ENCODE assay signal across 1 cellular context in the genomic region with DNA sequence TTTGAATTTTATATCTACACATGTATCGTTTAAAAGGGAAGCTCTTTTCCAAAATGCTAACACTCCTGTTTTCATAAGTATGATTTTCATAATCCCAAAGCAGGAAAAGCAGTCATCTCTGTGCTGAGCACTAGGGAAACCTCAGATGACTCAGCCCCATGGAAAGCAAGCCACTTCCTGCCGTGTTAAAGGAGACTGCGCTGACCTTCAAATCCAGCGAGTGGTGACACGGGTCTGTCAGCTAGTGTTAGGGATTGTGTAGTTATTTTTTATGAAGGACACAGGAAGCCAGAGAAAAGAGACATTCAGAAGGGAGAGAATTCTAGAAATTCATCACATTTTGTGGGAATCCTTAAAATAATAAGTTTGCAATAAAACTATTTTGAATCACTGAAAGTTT.
TF ChIP-seq lines count a peak whose summit lies in the region.

No MANE protein-coding gene starts in this region.

TF ChIP-seq in K562, 482 proteins besides CTCF, POLR2A, EP300 and RAD21 (continued from another document and continues in another):
- TF ChIP-seq NFRKB (IDR thresholded peaks at IDR 0.05; ENCODE audit: low read depth) (0 out of 2 replicates have a peak, but pooled peaks have one; percentile 26), RCOR1 (IDR thresholded peaks at IDR 0.05; ENCODE audit: borderline replicate concordance in 1 of 2, low read depth in 2 of 2, low read length in 2 of 2) (peak in 1 of 2 experiments; percentile 31; a peak in 1 of 4 replicates), FOSL1 (tag; conservative IDR thresholded peaks at IDR 0.05) (peak; percentile 92), NFE2 (IDR thresholded peaks at IDR 0.05; ENCODE audit: low read depth) (peak; percentile 82), KLF6 (CRISPR knock-in tag; IDR thresholded peaks at IDR 0.05; ENCODE audit: borderline replicate concordance) (no peak), ESRRB (CRISPR knock-in tag; IDR thresholded peaks at IDR 0.05; ENCODE audit: borderline replicate concordance) (no peak), JUND (IDR thresholded peaks at IDR 0.05; ENCODE audit: borderline replicate concordance, low read depth, low read length) (peak; percentile 93), JUND (tag; IDR thresholded peaks at IDR 0.05; ENCODE audit: borderline replicate concordance, low read depth, low read length) (peak; percentile 88; the same call in 2 of the 3 replicates), DDX20 (tag; IDR thresholded peaks at IDR 0.05; ENCODE audit: low read depth) (peak; percentile 19; the same call in 1 of the 2 replicates), MEIS2 (IDR thresholded peaks at IDR 0.05; ENCODE audit: partially characterized antibody) (peak; percentile 56), ZKSCAN8 (CRISPR knock-in tag; IDR thresholded peaks at IDR 0.05) (no peak), SMARCE1 (IDR thresholded peaks at IDR 0.05) (peak; percentile 59; the same call in 1 of the 2 replicates), SMARCA4 (IDR thresholded peaks at IDR 0.05) (peak; percentile 57), NR2C2 (CRISPR knock-in tag; IDR thresholded peaks at IDR 0.05) (no peak), NR2C2 (tag; IDR thresholded peaks at IDR 0.05) (peak; percentile 52; the same call in 1 of the 2 replicates), ARNT (IDR thresholded peaks at IDR 0.05) (no peak), NFATC3 (IDR thresholded peaks at IDR 0.05) (no peak), LEF1 (IDR thresholded peaks at IDR 0.05) (peak; percentile 29; the same call in 1 of the 2 replicates), ARID1B (IDR thresholded peaks at IDR 0.05) (peak; percentile 60; the same call in 1 of the 2 replicates), GATAD2B (IDR thresholded peaks at IDR 0.05; ENCODE audit: borderline replicate concordance) (0 out of 2 replicates have a peak, but pooled peaks have one; percentile 22), PTTG1 (tag; IDR thresholded peaks at IDR 0.05; ENCODE audit: low read depth) (0 out of 2 replicates have a peak, but pooled peaks have one; percentile 7), POLR2H (tag; IDR thresholded peaks at IDR 0.05; ENCODE audit: low read depth) (0 out of 2 replicates have a peak, but pooled peaks have one; percentile 29), ZNF584 (CRISPR knock-in tag; IDR thresholded peaks at IDR 0.05; ENCODE audit: low read depth) (peak; percentile 4; the same call in 1 of the 2 replicates), GABPA (tag; conservative IDR thresholded peaks at IDR 0.05; ENCODE audit: low read depth) (peak; percentile 66), SMARCC2 (IDR thresholded peaks at IDR 0.05; ENCODE audit: low read depth) (peak; percentile 42; the same call in 1 of the 2 replicates), NR2C1 (IDR thresholded peaks at IDR 0.05) (no peak), NR2C1 (tag; IDR thresholded peaks at IDR 0.05) (peak; percentile 11; the same call in 1 of the 2 replicates), MAFK (IDR thresholded peaks at IDR 0.05; ENCODE audit: low read length) (peak; percentile 60; the same call in 1 of the 2 replicates), ZBTB1 (CRISPR knock-in tag; IDR thresholded peaks at IDR 0.05; ENCODE audit: borderline replicate concordance, low read depth) (no peak), ZNF764 (CRISPR knock-in tag; IDR thresholded peaks at IDR 0.05; ENCODE audit: low read depth) (no peak), JUN (IDR thresholded peaks at IDR 0.05; ENCODE audit: borderline replicate concordance, low read depth, low read length) (peak; percentile 84; the same call in 1 of the 2 replicates), JUN (CRISPR knock-in tag; IDR thresholded peaks at IDR 0.05; ENCODE audit: borderline replicate concordance) (no peak), C11orf30 (IDR thresholded peaks at IDR 0.05; ENCODE audit: low read depth) (peak; percentile 41), ESRRA (IDR thresholded peaks at IDR 0.05; ENCODE audit: borderline replicate concordance, low read depth) (peak; percentile 97), ZNF175 (CRISPR knock-in tag; IDR thresholded peaks at IDR 0.05; ENCODE audit: low read depth) (peak; percentile 54), ZNF316 (IDR thresholded peaks at IDR 0.05) (peak; percentile 47), ETV5 (CRISPR knock-in tag; IDR thresholded peaks at IDR 0.05; ENCODE audit: low read depth) (peak; percentile 54; the same call in 1 of the 2 replicates), MTF1 (CRISPR knock-in tag; IDR thresholded peaks at IDR 0.05; ENCODE audit: borderline replicate concordance) (no peak), ELF1 (tag; IDR thresholded peaks at IDR 0.05) (peak; percentile 23; the same call in 1 of the 2 replicates), NRF1 (conservative IDR thresholded peaks at IDR 0.05 in 1 of 2, IDR thresholded peaks at IDR 0.05 in 1 of 2) (0 out of 4 replicates have a peak, but pooled peaks of 1 of the 2 experiments have one; percentile 39), NCOA2 (IDR thresholded peaks at IDR 0.05; ENCODE audit: partially characterized antibody in 2 of 2) (no peak)
- TF ChIP-seq, protein P1, sequence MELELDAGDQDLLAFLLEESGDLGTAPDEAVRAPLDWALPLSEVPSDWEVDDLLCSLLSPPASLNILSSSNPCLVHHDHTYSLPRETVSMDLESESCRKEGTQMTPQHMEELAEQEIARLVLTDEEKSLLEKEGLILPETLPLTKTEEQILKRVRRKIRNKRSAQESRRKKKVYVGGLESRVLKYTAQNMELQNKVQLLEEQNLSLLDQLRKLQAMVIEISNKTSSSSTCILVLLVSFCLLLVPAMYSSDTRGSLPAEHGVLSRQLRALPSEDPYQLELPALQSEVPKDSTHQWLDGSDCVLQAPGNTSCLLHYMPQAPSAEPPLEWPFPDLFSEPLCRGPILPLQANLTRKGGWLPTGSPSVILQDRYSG (tag; conservative IDR thresholded peaks at IDR 0.05; ENCODE audit: low read depth): 0 out of 2 replicates have a peak, but pooled peaks have one; percentile 17
- TF ChIP-seq, protein P2, sequence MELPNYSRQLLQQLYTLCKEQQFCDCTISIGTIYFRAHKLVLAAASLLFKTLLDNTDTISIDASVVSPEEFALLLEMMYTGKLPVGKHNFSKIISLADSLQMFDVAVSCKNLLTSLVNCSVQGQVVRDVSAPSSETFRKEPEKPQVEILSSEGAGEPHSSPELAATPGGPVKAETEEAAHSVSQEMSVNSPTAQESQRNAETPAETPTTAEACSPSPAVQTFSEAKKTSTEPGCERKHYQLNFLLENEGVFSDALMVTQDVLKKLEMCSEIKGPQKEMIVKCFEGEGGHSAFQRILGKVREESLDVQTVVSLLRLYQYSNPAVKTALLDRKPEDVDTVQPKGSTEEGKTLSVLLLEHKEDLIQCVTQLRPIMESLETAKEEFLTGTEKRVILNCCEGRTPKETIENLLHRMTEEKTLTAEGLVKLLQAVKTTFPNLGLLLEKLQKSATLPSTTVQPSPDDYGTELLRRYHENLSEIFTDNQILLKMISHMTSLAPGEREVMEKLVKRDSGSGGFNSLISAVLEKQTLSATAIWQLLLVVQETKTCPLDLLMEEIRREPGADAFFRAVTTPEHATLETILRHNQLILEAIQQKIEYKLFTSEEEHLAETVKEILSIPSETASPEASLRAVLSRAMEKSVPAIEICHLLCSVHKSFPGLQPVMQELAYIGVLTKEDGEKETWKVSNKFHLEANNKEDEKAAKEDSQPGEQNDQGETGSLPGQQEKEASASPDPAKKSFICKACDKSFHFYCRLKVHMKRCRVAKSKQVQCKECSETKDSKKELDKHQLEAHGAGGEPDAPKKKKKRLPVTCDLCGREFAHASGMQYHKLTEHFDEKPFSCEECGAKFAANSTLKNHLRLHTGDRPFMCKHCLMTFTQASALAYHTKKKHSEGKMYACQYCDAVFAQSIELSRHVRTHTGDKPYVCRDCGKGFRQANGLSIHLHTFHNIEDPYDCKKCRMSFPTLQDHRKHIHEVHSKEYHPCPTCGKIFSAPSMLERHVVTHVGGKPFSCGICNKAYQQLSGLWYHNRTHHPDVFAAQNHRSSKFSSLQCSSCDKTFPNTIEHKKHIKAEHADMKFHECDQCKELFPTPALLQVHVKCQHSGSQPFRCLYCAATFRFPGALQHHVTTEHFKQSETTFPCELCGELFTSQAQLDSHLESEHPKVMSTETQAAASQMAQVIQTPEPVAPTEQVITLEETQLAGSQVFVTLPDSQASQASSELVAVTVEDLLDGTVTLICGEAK (IDR thresholded peaks at IDR 0.05): no peak
- TF ChIP-seq, protein P2 (CRISPR knock-in tag; IDR thresholded peaks at IDR 0.05): no peak
- TF ChIP-seq, protein P3, sequence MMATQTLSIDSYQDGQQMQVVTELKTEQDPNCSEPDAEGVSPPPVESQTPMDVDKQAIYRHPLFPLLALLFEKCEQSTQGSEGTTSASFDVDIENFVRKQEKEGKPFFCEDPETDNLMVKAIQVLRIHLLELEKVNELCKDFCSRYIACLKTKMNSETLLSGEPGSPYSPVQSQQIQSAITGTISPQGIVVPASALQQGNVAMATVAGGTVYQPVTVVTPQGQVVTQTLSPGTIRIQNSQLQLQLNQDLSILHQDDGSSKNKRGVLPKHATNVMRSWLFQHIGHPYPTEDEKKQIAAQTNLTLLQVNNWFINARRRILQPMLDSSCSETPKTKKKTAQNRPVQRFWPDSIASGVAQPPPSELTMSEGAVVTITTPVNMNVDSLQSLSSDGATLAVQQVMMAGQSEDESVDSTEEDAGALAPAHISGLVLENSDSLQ (IDR thresholded peaks at IDR 0.05): peak; percentile 44
- TF ChIP-seq, protein P4, sequence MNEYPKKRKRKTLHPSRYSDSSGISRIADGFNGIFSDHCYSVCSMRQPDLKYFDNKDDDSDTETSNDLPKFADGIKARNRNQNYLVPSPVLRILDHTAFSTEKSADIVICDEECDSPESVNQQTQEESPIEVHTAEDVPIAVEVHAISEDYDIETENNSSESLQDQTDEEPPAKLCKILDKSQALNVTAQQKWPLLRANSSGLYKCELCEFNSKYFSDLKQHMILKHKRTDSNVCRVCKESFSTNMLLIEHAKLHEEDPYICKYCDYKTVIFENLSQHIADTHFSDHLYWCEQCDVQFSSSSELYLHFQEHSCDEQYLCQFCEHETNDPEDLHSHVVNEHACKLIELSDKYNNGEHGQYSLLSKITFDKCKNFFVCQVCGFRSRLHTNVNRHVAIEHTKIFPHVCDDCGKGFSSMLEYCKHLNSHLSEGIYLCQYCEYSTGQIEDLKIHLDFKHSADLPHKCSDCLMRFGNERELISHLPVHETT (CRISPR knock-in tag; conservative IDR thresholded peaks at IDR 0.05 in 1 of 2, IDR thresholded peaks at IDR 0.05 in 1 of 2): peak in 1 of 2 experiments; percentile 73; a peak in 2 of 4 replicates
- TF ChIP-seq, protein P5, sequence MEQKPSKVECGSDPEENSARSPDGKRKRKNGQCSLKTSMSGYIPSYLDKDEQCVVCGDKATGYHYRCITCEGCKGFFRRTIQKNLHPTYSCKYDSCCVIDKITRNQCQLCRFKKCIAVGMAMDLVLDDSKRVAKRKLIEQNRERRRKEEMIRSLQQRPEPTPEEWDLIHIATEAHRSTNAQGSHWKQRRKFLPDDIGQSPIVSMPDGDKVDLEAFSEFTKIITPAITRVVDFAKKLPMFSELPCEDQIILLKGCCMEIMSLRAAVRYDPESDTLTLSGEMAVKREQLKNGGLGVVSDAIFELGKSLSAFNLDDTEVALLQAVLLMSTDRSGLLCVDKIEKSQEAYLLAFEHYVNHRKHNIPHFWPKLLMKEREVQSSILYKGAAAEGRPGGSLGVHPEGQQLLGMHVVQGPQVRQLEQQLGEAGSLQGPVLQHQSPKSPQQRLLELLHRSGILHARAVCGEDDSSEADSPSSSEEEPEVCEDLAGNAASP (IDR thresholded peaks at IDR 0.05): no peak
- TF ChIP-seq, protein P6, sequence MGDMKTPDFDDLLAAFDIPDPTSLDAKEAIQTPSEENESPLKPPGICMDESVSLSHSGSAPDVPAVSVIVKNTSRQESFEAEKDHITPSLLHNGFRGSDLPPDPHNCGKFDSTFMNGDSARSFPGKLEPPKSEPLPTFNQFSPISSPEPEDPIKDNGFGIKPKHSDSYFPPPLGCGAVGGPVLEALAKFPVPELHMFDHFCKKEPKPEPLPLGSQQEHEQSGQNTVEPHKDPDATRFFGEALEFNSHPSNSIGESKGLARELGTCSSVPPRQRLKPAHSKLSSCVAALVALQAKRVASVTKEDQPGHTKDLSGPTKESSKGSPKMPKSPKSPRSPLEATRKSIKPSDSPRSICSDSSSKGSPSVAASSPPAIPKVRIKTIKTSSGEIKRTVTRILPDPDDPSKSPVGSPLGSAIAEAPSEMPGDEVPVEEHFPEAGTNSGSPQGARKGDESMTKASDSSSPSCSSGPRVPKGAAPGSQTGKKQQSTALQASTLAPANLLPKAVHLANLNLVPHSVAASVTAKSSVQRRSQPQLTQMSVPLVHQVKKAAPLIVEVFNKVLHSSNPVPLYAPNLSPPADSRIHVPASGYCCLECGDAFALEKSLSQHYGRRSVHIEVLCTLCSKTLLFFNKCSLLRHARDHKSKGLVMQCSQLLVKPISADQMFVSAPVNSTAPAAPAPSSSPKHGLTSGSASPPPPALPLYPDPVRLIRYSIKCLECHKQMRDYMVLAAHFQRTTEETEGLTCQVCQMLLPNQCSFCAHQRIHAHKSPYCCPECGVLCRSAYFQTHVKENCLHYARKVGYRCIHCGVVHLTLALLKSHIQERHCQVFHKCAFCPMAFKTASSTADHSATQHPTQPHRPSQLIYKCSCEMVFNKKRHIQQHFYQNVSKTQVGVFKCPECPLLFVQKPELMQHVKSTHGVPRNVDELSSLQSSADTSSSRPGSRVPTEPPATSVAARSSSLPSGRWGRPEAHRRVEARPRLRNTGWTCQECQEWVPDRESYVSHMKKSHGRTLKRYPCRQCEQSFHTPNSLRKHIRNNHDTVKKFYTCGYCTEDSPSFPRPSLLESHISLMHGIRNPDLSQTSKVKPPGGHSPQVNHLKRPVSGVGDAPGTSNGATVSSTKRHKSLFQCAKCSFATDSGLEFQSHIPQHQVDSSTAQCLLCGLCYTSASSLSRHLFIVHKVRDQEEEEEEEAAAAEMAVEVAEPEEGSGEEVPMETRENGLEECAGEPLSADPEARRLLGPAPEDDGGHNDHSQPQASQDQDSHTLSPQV (IDR thresholded peaks at IDR 0.05): peak; percentile 84
